1 cellular context compared by ENCODE assay signal in genomic region chr6:38058022-38058421, GRCh38.
TF ChIP-seq lines count a peak whose summit lies in the region.

No MANE protein-coding gene starts in this region.

TF ChIP-seq in HEK293, 187 proteins besides CTCF, POLR2A, EP300 and RAD21 (continued from another document):
- TF ChIP-seq, protein P1, sequence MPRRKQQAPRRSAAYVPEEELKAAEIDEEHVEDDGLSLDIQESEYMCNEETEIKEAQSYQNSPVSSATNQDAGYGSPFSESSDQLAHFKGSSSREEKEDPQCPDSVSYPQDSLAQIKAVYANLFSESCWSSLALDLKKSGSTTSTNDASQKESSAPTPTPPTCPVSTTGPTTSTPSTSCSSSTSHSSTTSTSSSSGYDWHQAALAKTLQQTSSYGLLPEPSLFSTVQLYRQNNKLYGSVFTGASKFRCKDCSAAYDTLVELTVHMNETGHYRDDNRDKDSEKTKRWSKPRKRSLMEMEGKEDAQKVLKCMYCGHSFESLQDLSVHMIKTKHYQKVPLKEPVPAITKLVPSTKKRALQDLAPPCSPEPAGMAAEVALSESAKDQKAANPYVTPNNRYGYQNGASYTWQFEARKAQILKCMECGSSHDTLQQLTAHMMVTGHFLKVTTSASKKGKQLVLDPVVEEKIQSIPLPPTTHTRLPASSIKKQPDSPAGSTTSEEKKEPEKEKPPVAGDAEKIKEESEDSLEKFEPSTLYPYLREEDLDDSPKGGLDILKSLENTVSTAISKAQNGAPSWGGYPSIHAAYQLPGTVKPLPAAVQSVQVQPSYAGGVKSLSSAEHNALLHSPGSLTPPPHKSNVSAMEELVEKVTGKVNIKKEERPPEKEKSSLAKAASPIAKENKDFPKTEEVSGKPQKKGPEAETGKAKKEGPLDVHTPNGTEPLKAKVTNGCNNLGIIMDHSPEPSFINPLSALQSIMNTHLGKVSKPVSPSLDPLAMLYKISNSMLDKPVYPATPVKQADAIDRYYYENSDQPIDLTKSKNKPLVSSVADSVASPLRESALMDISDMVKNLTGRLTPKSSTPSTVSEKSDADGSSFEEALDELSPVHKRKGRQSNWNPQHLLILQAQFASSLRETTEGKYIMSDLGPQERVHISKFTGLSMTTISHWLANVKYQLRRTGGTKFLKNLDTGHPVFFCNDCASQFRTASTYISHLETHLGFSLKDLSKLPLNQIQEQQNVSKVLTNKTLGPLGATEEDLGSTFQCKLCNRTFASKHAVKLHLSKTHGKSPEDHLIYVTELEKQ (tag by site-specific recombination; IDR thresholded peaks at IDR 0.05; ENCODE audit: borderline replicate concordance): peak; percentile 32; the same call in 1 of the 2 replicates
- 0 out of 2 replicates have a peak, but pooled peaks have one; percentile 13 for TF ChIP-seq BCL6B (tag by site-specific recombination; IDR thresholded peaks at IDR 0.05)
